ENCODE assay signal across 20 cellular contexts in the genomic region with DNA sequence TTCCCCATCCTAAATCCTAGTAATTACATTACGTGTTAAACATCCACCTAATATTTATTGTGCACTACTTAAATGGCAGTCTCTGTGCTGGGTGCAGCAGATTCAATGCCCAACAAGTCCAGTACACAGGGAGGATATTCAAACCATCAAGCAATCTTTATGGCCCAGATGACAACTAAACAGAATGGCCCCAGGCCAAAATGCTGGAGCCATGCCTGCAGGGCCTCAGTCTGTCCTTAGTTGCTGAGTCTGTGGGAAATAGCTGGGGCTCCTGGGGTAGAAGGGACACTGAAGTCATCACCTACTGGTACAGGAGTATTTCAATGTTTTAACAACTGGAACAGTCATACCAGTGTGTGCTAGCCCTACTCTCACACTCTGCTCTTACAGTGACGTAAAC.
DNase-seq lines count a peak whose midpoint lies in the region; FAIRE-seq and TF ChIP-seq lines count a peak whose summit lies in the region.
"Had no signal": no experiment of that assay in that cellular context is flagged by ENCODE, and none has a peak within 500 bp of the region (broad histone marks: within the 10 kb centered on the region; RNA-seq: fewer than 3 reads in every experiment).

No MANE protein-coding gene starts in this region.

- 0 out of 2 replicates have a peak overlapping the region, but pooled peaks have one; percentile 8 for H2BK20ac ChIP-seq in H1 (ENCODE audit: low read length)

- H2BK5ac ChIP-seq in H1 (ENCODE audit: low read depth, low read length): no peak overlapping the region

- H3K36me3 Mint-ChIP-seq in neural progenitor cell: no peaks in the 10 kb centered on the region
- H3K36me3 Mint-ChIP-seq: CD14-positive monocyte had no signal

- no peaks in the 10 kb centered on the region; a peak in 1 of 8 replicates for H3K36me3 ChIP-seq in H1 (ENCODE audit: control insufficient read depth in 2 of 4, insufficient read depth in 4 of 4, low read length in 3 of 4)
- no peaks in the 10 kb centered on the region for H3K36me3 ChIP-seq in neural progenitor cell
- H3K36me3 ChIP-seq in right atrium auricular region: no peaks in the 10 kb centered on the region
- H3K36me3 ChIP-seq: MG63 had no signal

- H3K4me1 Mint-ChIP-seq in neural progenitor cell: peaks cover 24% of the 10 kb centered on the region
- H3K4me1 Mint-ChIP-seq: CD14-positive monocyte had no signal

- no peak overlapping the region for H3K9ac ChIP-seq in H1 (replicated peaks in 1 of 4; ENCODE audit: extremely low read depth in 1 of 4, low read depth in 3 of 4, low read length in 3 of 4)
- no peak overlapping the region for H3K9ac ChIP-seq in neural progenitor cell

- H3K79me2 ChIP-seq in H1 (ENCODE audit: control insufficient read depth in 1 of 2, insufficient read depth in 2 of 2, low read length in 2 of 2): no peaks in the 10 kb centered on the region
- no peaks in the 10 kb centered on the region for H3K79me2 ChIP-seq in neural progenitor cell (ENCODE audit: low read depth)

- POLR2A ChIA-PET in H1 (lab: Charles Lee; ENCODE audit: partially characterized antibody): no interaction called here

- H3K23me2 ChIP-seq in H1 (ENCODE audit: low read depth, low read length): no peaks in the 10 kb centered on the region

- no peak for TF ChIP-seq CTCF in H1 (IDR thresholded peaks at IDR 0.05; ENCODE audit: control extremely low read depth in 1 of 3, insufficient read depth in 1 of 3, low read depth in 1 of 3, low read length in 3 of 3)
- TF ChIP-seq CTCF in neural progenitor cell (IDR thresholded peaks at IDR 0.05): no peak
- TF ChIP-seq CTCF in right atrium auricular region (IDR thresholded peaks at IDR 0.05): no peak

- no peak overlapping the region for H2BK15ac ChIP-seq in H1 (ENCODE audit: low read length)

- H3K9me3 Mint-ChIP-seq in neural progenitor cell: no peaks in the 10 kb centered on the region

- no peak overlapping the region for H2AFZ ChIP-seq in H1 (ENCODE audit: low read length)
- no peak overlapping the region for H2AFZ ChIP-seq in neural progenitor cell (replicated peaks)

- H3K4ac ChIP-seq in H1 (replicated peaks; ENCODE audit: insufficient read length, low read depth, low read length): no peak overlapping the region

- no peak overlapping the region for H4K5ac ChIP-seq in H1 (ENCODE audit: insufficient read length, low read depth, low read length)

- H4K91ac ChIP-seq in H1 (replicated peaks; ENCODE audit: insufficient read length, low read length): peak overlapping the region; percentile 61

- no peaks in the 10 kb centered on the region for H3K79me1 ChIP-seq in H1 (ENCODE audit: low read depth, low read length)

- H3K4me3 ChIP-seq in H1 (ENCODE audit: extremely low read depth in 1 of 4, insufficient read depth in 2 of 4, low read depth in 3 of 4, low read length in 4 of 4) (no peak overlapping the region), neural progenitor cell (no peak overlapping the region), right atrium auricular region (no peak overlapping the region)
- H3K4me3 ChIP-seq: MG63 had no signal

- 95% methylated on average over 2 of the region's 2 CpGs; no CpG with 5 or more reads in 1 of the 2 experiments for WGBS in H1 (ENCODE audit: extremely low coverage in 1 of 2, insufficient coverage in 1 of 2, insufficient read length in 1 of 2, insufficient replicate concordance in 2 of 2, low coverage in 1 of 2, low lambda C conversion rate in 2 of 2, missing lambda C conversion rate in 1 of 2), 2 experiments

- H3K56ac ChIP-seq in H1 (replicated peaks; ENCODE audit: insufficient read length, low read depth, low read length): no peak overlapping the region

- H3K18ac ChIP-seq in H1 (ENCODE audit: extremely low read depth, low read length): no peak overlapping the region

- DNase-seq in NCI-H146 (lab: John Stamatoyannopoulos, UW): peak; percentile 45
- no peak for DNase-seq in NCI-H146 treated with DMSO at 0.1 percent for 48 hours (lab: John Stamatoyannopoulos, UW; ENCODE audit: unreplicated experiment)
- no peak for DNase-seq in H1 (ENCODE audit: low read depth in 1 of 2, low spot score in 2 of 2)
- DNase-seq in neural progenitor cell (ENCODE audit: low spot score): no peak
- no peak for DNase-seq in urothelium cell line (ENCODE audit: low spot score)
- DNase-seq in stimulated activated CD4-positive, alpha-beta T cell treated with anti-CD3 and anti-CD28 coated beads, Interleukin-15, amount 100 ng/mL, for 24 hours: no peak
- DNase-seq in right atrium auricular region (ENCODE audit: low spot score): no peak
- DNase-seq in NCI-H524 treated with DMSO at 0.1 percent for 48 hours (lab: John Stamatoyannopoulos, UW): no peak
- DNase-seq: 8988T, AML-193, EL, H9, Kasumi-1, MG63, NCI-H1417, NCI-H187 treated with DMSO at 0.1 percent for 48 hours, NCI-H510A, OCI-M1, Right ventricle myocardium superior had no signal

- H2AK5ac ChIP-seq in H1 (ENCODE audit: low read depth, low read length): no peak overlapping the region

- H3K9me3 ChIP-seq in H1 (ENCODE audit: insufficient read depth in 2 of 2, low read depth in 1 of 2, low read length in 1 of 2): no peaks in the 10 kb centered on the region
- no peaks in the 10 kb centered on the region for H3K9me3 ChIP-seq in neural progenitor cell (ENCODE audit: low read depth)
- H3K9me3 ChIP-seq in right atrium auricular region: no peaks in the 10 kb centered on the region
- H3K9me3 ChIP-seq: MG63 had no signal

- no peak overlapping the region for H3K4me3 Mint-ChIP-seq in neural progenitor cell
- H3K4me3 Mint-ChIP-seq: CD14-positive monocyte, H9 had no signal

- no peak overlapping the region for H2BK120ac ChIP-seq in H1 (replicated peaks; ENCODE audit: low read depth, low read length)

- no peak overlapping the region for H3K14ac ChIP-seq in H1 (ENCODE audit: insufficient read length)

- no peak for TF ChIP-seq RAD21 in H1 (IDR thresholded peaks at IDR 0.05 in 1 of 2, conservative IDR thresholded peaks at IDR 0.05 in 1 of 2; ENCODE audit: low read depth in 2 of 2, low read length in 2 of 2)

- TF ChIP-seq EP300 in H1 (IDR thresholded peaks at IDR 0.05; ENCODE audit: borderline replicate concordance in 1 of 2, low read depth in 2 of 2, low read length in 2 of 2): no peak

- H3K27ac ChIP-seq in H1 (ENCODE audit: low read depth, low read length): no peak overlapping the region
- no peak overlapping the region for H3K27ac ChIP-seq in neural progenitor cell
- H3K27ac ChIP-seq in right atrium auricular region: no peak overlapping the region

- H3K23ac ChIP-seq in H1 (ENCODE audit: insufficient read length): no peak overlapping the region

- no peak overlapping the region for H4K8ac ChIP-seq in H1 (ENCODE audit: extremely low read depth, insufficient read depth, low read length)

- H3K27me3 ChIP-seq in H1 (replicated peaks in 1 of 4; ENCODE audit: control insufficient read depth in 3 of 4, extremely low read depth in 1 of 4, insufficient read depth in 3 of 4, low read length in 3 of 4): no peaks in the 10 kb centered on the region
- no peaks in the 10 kb centered on the region for H3K27me3 ChIP-seq in neural progenitor cell
- H3K27me3 ChIP-seq in right atrium auricular region: no peaks in the 10 kb centered on the region
- H3K27me3 ChIP-seq: MG63 had no signal

- CTCF ChIA-PET in H1 (lab: Charles Lee; ENCODE audit: partially characterized antibody): interaction anchor here (0.7 kb wide), 1 partner anchor 9 kb away, joined by 3 read pairs; no protein-coding TSS in a partner anchor

- peak overlapping the region; percentile 45 for H2BK12ac ChIP-seq in H1 (ENCODE audit: low read depth, low read length)

- H3F3A ChIP-seq in neural progenitor cell (ENCODE audit: low read depth): no peaks in the 10 kb centered on the region

- H3K27ac Mint-ChIP-seq in neural progenitor cell: peak overlapping the region; percentile 58
- H3K27ac Mint-ChIP-seq: CD14-positive monocyte, H9 had no signal

- H3K4me2 ChIP-seq in H1 (ENCODE audit: insufficient read depth in 1 of 2, low read depth in 2 of 2, low read length in 2 of 2) (no peak overlapping the region), neural progenitor cell (no peak overlapping the region)

- no peak for TF ChIP-seq POLR2A in H1 (IDR thresholded peaks at IDR 0.05; ENCODE audit: control extremely low read depth in 1 of 2, low read depth in 2 of 2, low read length in 2 of 2)

- H4K20me1 ChIP-seq in H1 (replicated peaks in 1 of 2; ENCODE audit: control insufficient read depth in 1 of 2, insufficient read depth in 2 of 2, low read length in 2 of 2): no peaks in the 10 kb centered on the region
- no peaks in the 10 kb centered on the region for H4K20me1 ChIP-seq in neural progenitor cell (ENCODE audit: low read depth)

- H3K27me3 Mint-ChIP-seq in neural progenitor cell (ENCODE audit: insufficient read depth, low read depth): no peaks in the 10 kb centered on the region

- H3K4me1 ChIP-seq in H1 (replicated peaks in 1 of 4; ENCODE audit: control insufficient read depth in 3 of 4, insufficient read depth in 4 of 4, low read length in 3 of 4): peaks cover 0 to 8% (median 2%) of the 10 kb centered on the region in 4 experiments; a peak in 3 of 7 replicates
- peaks cover 17% of the 10 kb centered on the region for H3K4me1 ChIP-seq in neural progenitor cell
- no peaks in the 10 kb centered on the region for H3K4me1 ChIP-seq in right atrium auricular region

- FAIRE-seq in H1 (lab: Jason Lieb, UNC): no peak
- FAIRE-seq in urothelium cell line (lab: Jason Lieb, UNC): peak; percentile 40

TF ChIP-seq in H1, 55 proteins besides CTCF, POLR2A, EP300 and RAD21:
- TF ChIP-seq RFX5 (IDR thresholded peaks at IDR 0.05; ENCODE audit: borderline replicate concordance, low read depth, low read length): no peak
- no peak for TF ChIP-seq CTBP2 (IDR thresholded peaks at IDR 0.05; ENCODE audit: borderline replicate concordance, insufficient read depth, insufficient read length, low read length)
- TF ChIP-seq GABPA (IDR thresholded peaks at IDR 0.05; ENCODE audit: borderline replicate concordance, insufficient read depth, low read length): no peak
- TF ChIP-seq, protein P1, sequence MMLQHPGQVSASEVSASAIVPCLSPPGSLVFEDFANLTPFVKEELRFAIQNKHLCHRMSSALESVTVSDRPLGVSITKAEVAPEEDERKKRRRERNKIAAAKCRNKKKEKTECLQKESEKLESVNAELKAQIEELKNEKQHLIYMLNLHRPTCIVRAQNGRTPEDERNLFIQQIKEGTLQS (IDR thresholded peaks at IDR 0.05; ENCODE audit: insufficient read depth, low read depth, low read length): no peak
- no peak for TF ChIP-seq EGR1 (IDR thresholded peaks at IDR 0.05; ENCODE audit: borderline replicate concordance, low read depth, low read length)
- TF ChIP-seq SAP30 (IDR thresholded peaks at IDR 0.05; ENCODE audit: insufficient read depth, insufficient replicate concordance, low read length): no peak
- TF ChIP-seq TCF12 (IDR thresholded peaks at IDR 0.05; ENCODE audit: low read depth, low read length): no peak
- no peak for TF ChIP-seq TAF1 (IDR thresholded peaks at IDR 0.05; ENCODE audit: low read depth, low read length)
- TF ChIP-seq CEBPB (IDR thresholded peaks at IDR 0.05; ENCODE audit: low read depth, low read length): no peak
